Comparison of ENCODE assay signal across 9 cellular contexts in genomic region chr17:48915459-48916282, GRCh38. TPM values are rescaled to one million over a fixed set of nuclear protein-coding genes. Genes with fewer than 3 reads are reported as not detected.
DNase-seq lines count a peak whose midpoint lies in the region; TF ChIP-seq lines count a peak whose summit lies in the region.
"Had no signal": no experiment of that assay in that cellular context is flagged by ENCODE, and none has a peak within 500 bp of the region (broad histone marks: within the 10 kb centered on the region; RNA-seq: fewer than 3 reads in every experiment).

No MANE protein-coding gene starts in this region.

- H3K27me3 ChIP-seq in GM06990 (replicated peaks; ENCODE audit: control insufficient read depth, insufficient read depth, low read length) (no peaks in the 10 kb centered on the region), adipocyte (replicated peaks; ENCODE audit: control insufficient read depth, insufficient read depth, low read length) (no peaks in the 10 kb centered on the region), transverse colon (no peaks in the 10 kb centered on the region)

- TF ChIP-seq POLR2A in transverse colon (IDR thresholded peaks at IDR 0.05) = no peak

- no peak for TF ChIP-seq EP300 in transverse colon (IDR thresholded peaks at IDR 0.05; ENCODE audit: low read depth)

- H3K4me3 ChIP-seq in GM06990 (replicated peaks; ENCODE audit: low read depth, low read length) = peak overlapping the region; percentile 16; the same call in 1 of the 2 replicates
- peak overlapping the region; percentile 49 for H3K4me3 ChIP-seq in adipocyte (ENCODE audit: low read length)
- no peak overlapping the region for H3K4me3 ChIP-seq in transverse colon

- H3K27ac ChIP-seq in transverse colon = peak overlapping the region; percentile 20 to 46 (median 32)

- DNase-seq in GM06990 (ENCODE audit: extremely low read depth, insufficient read length) (peak; percentile 67), GOT3 (lab: John Stamatoyannopoulos, UW) (peak; percentile 11), NOMO-1 treated with dmso at 0.1 percent for 144 hours (lab: John Stamatoyannopoulos, UW; ENCODE audit: unreplicated experiment) (peak; percentile 21), adipocyte (ENCODE audit: low read depth) (peak; percentile 94), medulla oblongata (ENCODE audit: extremely low spot score) (peak; percentile 54), transverse colon (peak; percentile 11), NCI-H1417 treated with DMSO at 0.1 percent for 48 hours (lab: John Stamatoyannopoulos, UW) (no peak), iPS-NIHi11 (ENCODE audit: low spot score) (no peak)

- H3K4me1 ChIP-seq in adipocyte (ENCODE audit: control insufficient read depth, insufficient read depth, low read length) (peaks cover 47% of the 10 kb centered on the region), transverse colon (peaks cover 1 to 25% (median 15%) of the 10 kb centered on the region in 4 donors)

- H3K9ac ChIP-seq in adipocyte (ENCODE audit: low read length) = peak overlapping the region; percentile 54

- in situ Hi-C loops in transverse colon (cut with MboI; ENCODE audit: low pct_ligation_motif_present in 1 of 4, low pct_unique_long_range_greater_than_20kb in 1 of 4, low sequenced_read_pairs in 3 of 4) = no loop called here

- no peaks in the 10 kb centered on the region for H3K9me3 ChIP-seq in adipocyte (ENCODE audit: control insufficient read depth, low read length)
- no peaks in the 10 kb centered on the region for H3K9me3 ChIP-seq in transverse colon

- intact Hi-C loops in transverse colon (cut with DNase I; ENCODE audit: low total_unique reads) = no loop called here

- H3K36me3 ChIP-seq in GM06990 (ENCODE audit: control insufficient read depth, insufficient read depth, low read length) (peaks cover 16% of the 10 kb centered on the region), adipocyte (ENCODE audit: control insufficient read depth, insufficient read depth, low read length, severe bottlenecking) (peaks cover 70% of the 10 kb centered on the region), transverse colon (peaks cover 0 to 56% (median 24%) of the 10 kb centered on the region in 4 donors)

- TF ChIP-seq CTCF in GM06990 (IDR thresholded peaks at IDR 0.05; ENCODE audit: insufficient read depth, low read length, poor library complexity, severe bottlenecking) (no peak), transverse colon (IDR thresholded peaks at IDR 0.05) (no peak)

- WGBS in transverse colon (ENCODE audit: low coverage in 1 of 2), 2 donors = 52 to 54% methylated on average over 4 to 5 of the region's 5 CpGs

RNA-seq across cellular contexts. Expression of gene UBE2Z, which starts 7.5 kb away (rescaled TPM):
- total RNA-seq in transverse colon = 10 to 100 TPM; 33.2 to 70.8 (median 47.6) TPM

RNA-seq across cellular contexts. Expression of gene ATP5MC1, which starts 23.1 kb away (rescaled TPM):
- 100 to 1,000 TPM in 3 of 4 donors, 10 to 100 TPM in 1; 94.7 to 214 (median 153) TPM for total RNA-seq in transverse colon

RNA-seq across cellular contexts. Expression of gene SNF8, which starts 29.0 kb away (rescaled TPM):
- total RNA-seq in transverse colon = 10 to 100 TPM; 44.1 to 67.7 (median 62.0) TPM

RNA-seq across cellular contexts. Expression of gene GIP, which starts 52.7 kb away (rescaled TPM):
- not detected for total RNA-seq in transverse colon
- total RNA-seq: SK-MEL-5 had no signal

Comparison
In these comparisons a context has a peak if more than half of its experiments do, and no peak if none do; other contexts are left out.
1. DNase-seq: peak in GM06990 (single experiment), GOT3 (single experiment), NOMO-1 treated with dmso at 0.1 percent for 144 hours (single experiment), adipocyte (single experiment), medulla oblongata (single experiment) and transverse colon (single experiment); none in NCI-H1417 treated with DMSO at 0.1 percent for 48 hours (single experiment) and iPS-NIHi11 (single experiment).
2. H3K4me3 ChIP-seq: peak in GM06990 (single experiment) and adipocyte (single experiment); none in transverse colon (0 of 4).